ENCODE assay signal across 20 cellular contexts in genomic region chr3:87979527-87979926, GRCh38.
DNase-seq lines count a peak whose midpoint lies in the region; ATAC-seq and TF ChIP-seq lines count a peak whose summit lies in the region.
"Had no signal": no experiment of that assay in that cellular context is flagged by ENCODE, and none has a peak within 500 bp of the region (broad histone marks: within the 10 kb centered on the region; RNA-seq: fewer than 3 reads in every experiment).

No MANE protein-coding gene starts in this region.

- DNase-seq in A673 (ENCODE audit: low spot score): peak; percentile 40
- DNase-seq in BE2C: peak; percentile 20
- DNase-seq in NCI-H69 (lab: John Stamatoyannopoulos, UW): peak; percentile 1
- DNase-seq in mesendoderm: peak; percentile 14
- DNase-seq in natural killer cell: no peak
- no peak for DNase-seq in T-helper 2 cell treated with Interferon-gamma antibody and Interleukin-4, amounts not matched to agents 5 μg/mL and 100 μg/mL, for 36 hours (ENCODE audit: low spot score)
- DNase-seq in KG1 (lab: John Stamatoyannopoulos, UW): no peak
- DNase-seq: 8988T; AML-193; C1 segment of cervical spinal cord; CD4-positive, alpha-beta memory T cell; CD4-positive, CD25-positive, alpha-beta regulatory T cell; CD8-positive, alpha-beta memory T cell; COR-L47; DMS79 treated with DMSO at 0.1 percent for 48 hours had no signal

- H2BK5ac ChIP-seq in mesendoderm (ENCODE audit: low read length): no peak overlapping the region

- POLR2A ChIA-PET in A673 (lab: Charles Lee; ENCODE audit: low non-redundant PET): no interaction called here

- no peaks in the 10 kb centered on the region for H3K79me1 ChIP-seq in mesendoderm (ENCODE audit: low read length)

- H3K4ac ChIP-seq in mesendoderm (ENCODE audit: low read depth, low read length): no peak overlapping the region

- no peak overlapping the region for H3K56ac ChIP-seq in mesendoderm (ENCODE audit: low read length)

- H3K4me1 ChIP-seq in A673 (ENCODE audit: insufficient read depth, low read length, poor library complexity, severe bottlenecking) (peaks cover 11% of the 10 kb centered on the region), BE2C (no peaks in the 10 kb centered on the region), mesendoderm (ENCODE audit: control insufficient read depth, low read depth, low read length) (no peaks in the 10 kb centered on the region)
- H3K4me1 ChIP-seq: BLaER1 had no signal

- no CpG with 5 or more reads among the region's 4 CpGs for WGBS in mesendoderm (ENCODE audit: extremely low coverage, insufficient coverage, low lambda C conversion rate)

- H4K8ac ChIP-seq in mesendoderm (ENCODE audit: low read depth, low read length): no peak overlapping the region

- no peaks in the 10 kb centered on the region for H3K36me3 Mint-ChIP-seq in natural killer cell
- no peaks in the 10 kb centered on the region for H3K36me3 Mint-ChIP-seq in T-helper 2 cell treated with Interferon-gamma antibody and Interleukin-4, amounts not matched to agents 5 μg/mL and 100 μg/mL, for 36 hours (ENCODE audit: low read depth)
- H3K36me3 Mint-ChIP-seq: CD14-positive monocyte; CD4-positive, alpha-beta memory T cell; CD4-positive, CD25-positive, alpha-beta regulatory T cell; CD8-positive, alpha-beta memory T cell had no signal

- no peak overlapping the region for H3K27ac Mint-ChIP-seq in natural killer cell
- H3K27ac Mint-ChIP-seq in T-helper 2 cell treated with Interferon-gamma antibody and Interleukin-4, amounts not matched to agents 5 μg/mL and 100 μg/mL, for 36 hours: no peak overlapping the region
- H3K27ac Mint-ChIP-seq: B cell; CD14-positive monocyte; CD4-positive, alpha-beta memory T cell; CD4-positive, CD25-positive, alpha-beta regulatory T cell; CD8-positive, alpha-beta memory T cell had no signal

- H3K4me3 Mint-ChIP-seq in natural killer cell: no peak overlapping the region
- H3K4me3 Mint-ChIP-seq in T-helper 2 cell treated with Interferon-gamma antibody and Interleukin-4, amounts not matched to agents 5 μg/mL and 100 μg/mL, for 36 hours: no peak overlapping the region
- H3K4me3 Mint-ChIP-seq: B cell; CD14-positive monocyte; CD4-positive, alpha-beta memory T cell; CD4-positive, CD25-positive, alpha-beta regulatory T cell; CD8-positive, alpha-beta memory T cell had no signal

- H2BK15ac ChIP-seq in mesendoderm (replicated peaks; ENCODE audit: low read depth): no peak overlapping the region

- H3K27ac ChIP-seq in A673 (ENCODE audit: low read depth, low read length, poor library complexity, severe bottlenecking) (no peak overlapping the region), mesendoderm (ENCODE audit: low read depth, low read length) (no peak overlapping the region)
- H3K27ac ChIP-seq: BLaER1 had no signal

- CTCF ChIA-PET in A673 (lab: Charles Lee): no interaction called here

- no peak overlapping the region for H3K9ac ChIP-seq in mesendoderm (ENCODE audit: low read length)
- H3K9ac ChIP-seq: BLaER1 had no signal

- H3K27me3 Mint-ChIP-seq in natural killer cell (ENCODE audit: low read depth in 2 of 2): no peaks in the 10 kb centered on the region
- peaks cover 7% of the 10 kb centered on the region for H3K27me3 Mint-ChIP-seq in T-helper 2 cell treated with Interferon-gamma antibody and Interleukin-4, amounts not matched to agents 5 μg/mL and 100 μg/mL, for 36 hours (ENCODE audit: low read depth)

- intact Hi-C loops in A673 (cut with micrococcal nuclease; ENCODE audit: unreplicated experiment) (no loop called here), natural killer cell (cut with micrococcal nuclease) (no loop called here)

- peaks cover 17% of the 10 kb centered on the region for H3K9me3 ChIP-seq in A673 (ENCODE audit: low read depth, low read length, poor library complexity, severe bottlenecking)
- no peaks in the 10 kb centered on the region for H3K9me3 ChIP-seq in BE2C

- no peaks in the 10 kb centered on the region for H3K4me1 Mint-ChIP-seq in natural killer cell
- H3K4me1 Mint-ChIP-seq in T-helper 2 cell treated with Interferon-gamma antibody and Interleukin-4, amounts not matched to agents 5 μg/mL and 100 μg/mL, for 36 hours (ENCODE audit: low read depth): no peaks in the 10 kb centered on the region
- H3K4me1 Mint-ChIP-seq: B cell; CD14-positive monocyte; CD4-positive, CD25-positive, alpha-beta regulatory T cell; CD8-positive, alpha-beta memory T cell had no signal

- H3K18ac ChIP-seq in mesendoderm (ENCODE audit: low read length): no peak overlapping the region

- no peak overlapping the region for H2AK5ac ChIP-seq in mesendoderm (ENCODE audit: low read length)

- H3K23ac ChIP-seq in mesendoderm (ENCODE audit: low read length): no peak overlapping the region

- H3K36me3 ChIP-seq in A673 (ENCODE audit: insufficient read depth, low read length, poor library complexity, severe bottlenecking) (peaks cover 7% of the 10 kb centered on the region), BE2C (no peaks in the 10 kb centered on the region), mesendoderm (ENCODE audit: control insufficient read depth, insufficient read depth, low read length) (no peaks in the 10 kb centered on the region)
- H3K36me3 ChIP-seq: BLaER1 had no signal

- H3K27me3 ChIP-seq in A673 (replicated peaks; ENCODE audit: insufficient read depth, low read depth, low read length, poor library complexity): no peaks in the 10 kb centered on the region
- no peaks in the 10 kb centered on the region for H3K27me3 ChIP-seq in BE2C
- H3K27me3 ChIP-seq in mesendoderm (ENCODE audit: insufficient read depth, low read length, poor library complexity): no peaks in the 10 kb centered on the region
- H3K27me3 ChIP-seq: BLaER1 had no signal

- H2BK120ac ChIP-seq in mesendoderm (ENCODE audit: low read depth, low read length): no peak overlapping the region

- BruUV-seq in A673 (replicated peaks; lab: Mats Ljungman, UMichigan): no TSS peak

- H3K4me3 ChIP-seq in A673 (ENCODE audit: low read depth, low read length, poor library complexity, severe bottlenecking): no peak overlapping the region
- H3K4me3 ChIP-seq in BE2C (ENCODE audit: low read depth, low read length): no peak overlapping the region
- no peak overlapping the region for H3K4me3 ChIP-seq in mesendoderm (ENCODE audit: low read length)
- H3K4me3 ChIP-seq: BLaER1, GM12878 had no signal

- ATAC-seq in natural killer cell (no peak), GM18498 (IDR thresholded peaks at IDR 0.05; ENCODE audit: unreplicated experiment) (no peak)
- ATAC-seq: GM12878 had no signal

- no peak overlapping the region for H4K5ac ChIP-seq in mesendoderm (ENCODE audit: low read length)

- H3K9me3 Mint-ChIP-seq in natural killer cell: no peaks in the 10 kb centered on the region
- H3K9me3 Mint-ChIP-seq in T-helper 2 cell treated with Interferon-gamma antibody and Interleukin-4, amounts not matched to agents 5 μg/mL and 100 μg/mL, for 36 hours: no peaks in the 10 kb centered on the region
- H3K9me3 Mint-ChIP-seq: CD4-positive, alpha-beta memory T cell; CD8-positive, alpha-beta memory T cell had no signal

- H3K79me2 ChIP-seq in mesendoderm (ENCODE audit: control insufficient read depth, insufficient read depth, low read length): no peaks in the 10 kb centered on the region

- TF ChIP-seq CTCF in A673 (conservative IDR thresholded peaks at IDR 0.05; ENCODE audit: low read depth, low read length) (no peak), BE2C (IDR thresholded peaks at IDR 0.05; ENCODE audit: low read depth, low read length) (no peak), natural killer cell (IDR thresholded peaks at IDR 0.05) (no peak)

- no peak overlapping the region for H3K4me2 ChIP-seq in mesendoderm (ENCODE audit: low read length)
- H3K4me2 ChIP-seq: BLaER1 had no signal

Comparison
In these comparisons a context has a peak if more than half of its experiments do, and no peak if none do; other contexts are left out.
1. DNase-seq: peak in A673 (single experiment), BE2C (single experiment), NCI-H69 (single experiment) and mesendoderm (single experiment); none in natural killer cell (single experiment), T-helper 2 cell treated with Interferon-gamma antibody and Interleukin-4, amounts not matched to agents 5 μg/mL and 100 μg/mL, for 36 hours (single experiment) and KG1 (single experiment).